Comparison of ENCODE assay signal across 9 cellular contexts in genomic region chr11:60367009-60367408, GRCh38. TPM values are rescaled to one million over a fixed set of nuclear protein-coding genes. Genes with fewer than 3 reads are reported as not detected.
DNase-seq lines count a peak whose midpoint lies in the region; ATAC-seq and TF ChIP-seq lines count a peak whose summit lies in the region.
"Had no signal": no experiment of that assay in that cellular context is flagged by ENCODE, and none has a peak within 500 bp of the region (broad histone marks: within the 10 kb centered on the region; RNA-seq: fewer than 3 reads in every experiment).

No MANE protein-coding gene starts in this region.

- ATAC-seq in GM18519 (IDR thresholded peaks at IDR 0.05; ENCODE audit: low FRiP score, unreplicated experiment): peak; percentile 68
- ATAC-seq in GM21390 (IDR thresholded peaks at IDR 0.05; ENCODE audit: unreplicated experiment): peak; percentile 81
- ATAC-seq in HG03108 (IDR thresholded peaks at IDR 0.05; ENCODE audit: unreplicated experiment): peak; percentile 83
- peak; percentile 86 for ATAC-seq in activated T-helper 17 cell treated with anti-CD3 and anti-CD28 coated beads, Interleukin-2, amount 50 U/mL, for 72 hours (replicated peaks)

- TF ChIP-seq EP300 in sigmoid colon (IDR thresholded peaks at IDR 0.05): no peak

- peaks cover 0 to 4% (median 0%) of the 10 kb centered on the region in 3 donors for H3K27me3 ChIP-seq in sigmoid colon

- DNase-seq in NCI-H2029 (lab: John Stamatoyannopoulos, UW): no peak
- DNase-seq in sigmoid colon: no peak
- DNase-seq in effector CD4-positive, alpha-beta T cell: no peak
- DNase-seq in coronary artery (ENCODE audit: low spot score): no peak

- no peaks in the 10 kb centered on the region for H3K36me3 Mint-ChIP-seq in activated T-helper 17 cell treated with anti-CD3 and anti-CD28 coated beads, Interleukin-2, amount 50 U/mL, for 72 hours (ENCODE audit: low read depth)

- H3K9me3 Mint-ChIP-seq in activated T-helper 17 cell treated with anti-CD3 and anti-CD28 coated beads, Interleukin-2, amount 50 U/mL, for 72 hours: no peaks in the 10 kb centered on the region

- no peaks in the 10 kb centered on the region for H3K9me3 ChIP-seq in sigmoid colon
- H3K9me3 ChIP-seq: SJSA1 had no signal

- 30 to 52% methylated on average over 2 of the region's 2 CpGs for WGBS in sigmoid colon, 2 donors

- no peak overlapping the region for H3K4me3 Mint-ChIP-seq in activated T-helper 17 cell treated with anti-CD3 and anti-CD28 coated beads, Interleukin-2, amount 50 U/mL, for 72 hours

- H3K4me1 ChIP-seq in sigmoid colon: no peaks in the 10 kb centered on the region

- H3K4me3 ChIP-seq in sigmoid colon (no peak overlapping the region), coronary artery (no peak overlapping the region)
- H3K4me3 ChIP-seq: SJSA1 had no signal

- no peak for TF ChIP-seq POLR2A in sigmoid colon (IDR thresholded peaks at IDR 0.05)

- H3K27ac ChIP-seq in sigmoid colon (no peak overlapping the region), coronary artery (no peak overlapping the region)
- H3K27ac ChIP-seq: SJSA1 had no signal

- H3K36me3 ChIP-seq in sigmoid colon: no peaks in the 10 kb centered on the region
- H3K36me3 ChIP-seq: SJSA1 had no signal

- intact Hi-C loops in sigmoid colon (cut with DNase I): no loop called here

- peaks cover 47% of the 10 kb centered on the region for H3K27me3 Mint-ChIP-seq in activated T-helper 17 cell treated with anti-CD3 and anti-CD28 coated beads, Interleukin-2, amount 50 U/mL, for 72 hours

- H3K27ac Mint-ChIP-seq in activated T-helper 17 cell treated with anti-CD3 and anti-CD28 coated beads, Interleukin-2, amount 50 U/mL, for 72 hours: no peak overlapping the region

- no peaks in the 10 kb centered on the region for H3K4me1 Mint-ChIP-seq in activated T-helper 17 cell treated with anti-CD3 and anti-CD28 coated beads, Interleukin-2, amount 50 U/mL, for 72 hours

- TF ChIP-seq CTCF in sigmoid colon (IDR thresholded peaks at IDR 0.05) (no peak), coronary artery (IDR thresholded peaks at IDR 0.05) (no peak)

RNA-seq across cellular contexts. Expression of gene MS4A7, which starts 11.3 kb away (rescaled TPM):
- not detected for total RNA-seq in activated T-helper 17 cell treated with anti-CD3 and anti-CD28 coated beads, Interleukin-2, amount 50 U/mL, for 72 hours
- total RNA-seq in sigmoid colon: 10 to 100 TPM; 26.1 to 51.0 (median 32.2) TPM
- 10 to 100 TPM in 2 of 3 donors, 1 to 10 TPM in 1; 6.9 to 39.8 (median 12.6) TPM for polyA plus RNA-seq in sigmoid colon
- total RNA-seq: SJSA1 had no signal

RNA-seq across cellular contexts. Expression of gene MS4A14, which starts 29.2 kb away (rescaled TPM):
- not detected for total RNA-seq in activated T-helper 17 cell treated with anti-CD3 and anti-CD28 coated beads, Interleukin-2, amount 50 U/mL, for 72 hours
- 1 to 10 TPM in 3 of 4 donors, under 1 TPM in 1; 0.41 to 7.2 (median 3.2) TPM for total RNA-seq in sigmoid colon
- polyA plus RNA-seq in sigmoid colon: under 1 TPM in 1 of 3 donors, not detected in 2; 0.25 TPM
- total RNA-seq: SJSA1 had no signal

RNA-seq across cellular contexts. Expression of gene MS4A6E, which starts 40.0 kb away (rescaled TPM):
- not detected for total RNA-seq in activated T-helper 17 cell treated with anti-CD3 and anti-CD28 coated beads, Interleukin-2, amount 50 U/mL, for 72 hours
- 1 to 10 TPM in 1 of 4 donors, not detected in 3; 1.2 TPM for total RNA-seq in sigmoid colon
- under 1 TPM in 1 of 3 donors, not detected in 2; 0.23 TPM for polyA plus RNA-seq in sigmoid colon
- total RNA-seq: SJSA1 had no signal

Comparison
In these comparisons a context has a peak if more than half of its experiments do, and no peak if none do; other contexts are left out.
1. RNA of gene MS4A7, which starts 11.3 kb away (total RNA-seq): 26.1 to 51.0 TPM in sigmoid colon; not detected in activated T-helper 17 cell treated with anti-CD3 and anti-CD28 coated beads, Interleukin-2, amount 50 U/mL, for 72 hours; every median in the first group is over 10 times any median in the second.
2. Peak in every context shown above with its lines, with median percentiles within 50 percentile points of each other: ATAC-seq.